ENCODE assay signal across 1 cellular context in genomic region chr19:42923106-42923505, GRCh38.
A peak's percentile ranks its signal among the peaks of the same experiment; 100 is the strongest.
TF ChIP-seq lines count a peak whose summit lies in the region.

No MANE protein-coding gene starts in this region.

TF ChIP-seq in SK-N-SH, 30 proteins besides CTCF, POLR2A, EP300 and RAD21:
- TF ChIP-seq SMC3 (IDR thresholded peaks at IDR 0.05; ENCODE audit: low read depth, low read length): peak; percentile 47
